In genomic region chr22:40177738-40178416, GRCh38 we compare ENCODE assay signal across 8 cellular contexts. TPM values are rescaled to one million over a fixed set of nuclear protein-coding genes. Genes with fewer than 3 reads are reported as not detected.
DNase-seq lines count a peak whose midpoint lies in the region; ATAC-seq and TF ChIP-seq lines count a peak whose summit lies in the region.

A gene with protein sequence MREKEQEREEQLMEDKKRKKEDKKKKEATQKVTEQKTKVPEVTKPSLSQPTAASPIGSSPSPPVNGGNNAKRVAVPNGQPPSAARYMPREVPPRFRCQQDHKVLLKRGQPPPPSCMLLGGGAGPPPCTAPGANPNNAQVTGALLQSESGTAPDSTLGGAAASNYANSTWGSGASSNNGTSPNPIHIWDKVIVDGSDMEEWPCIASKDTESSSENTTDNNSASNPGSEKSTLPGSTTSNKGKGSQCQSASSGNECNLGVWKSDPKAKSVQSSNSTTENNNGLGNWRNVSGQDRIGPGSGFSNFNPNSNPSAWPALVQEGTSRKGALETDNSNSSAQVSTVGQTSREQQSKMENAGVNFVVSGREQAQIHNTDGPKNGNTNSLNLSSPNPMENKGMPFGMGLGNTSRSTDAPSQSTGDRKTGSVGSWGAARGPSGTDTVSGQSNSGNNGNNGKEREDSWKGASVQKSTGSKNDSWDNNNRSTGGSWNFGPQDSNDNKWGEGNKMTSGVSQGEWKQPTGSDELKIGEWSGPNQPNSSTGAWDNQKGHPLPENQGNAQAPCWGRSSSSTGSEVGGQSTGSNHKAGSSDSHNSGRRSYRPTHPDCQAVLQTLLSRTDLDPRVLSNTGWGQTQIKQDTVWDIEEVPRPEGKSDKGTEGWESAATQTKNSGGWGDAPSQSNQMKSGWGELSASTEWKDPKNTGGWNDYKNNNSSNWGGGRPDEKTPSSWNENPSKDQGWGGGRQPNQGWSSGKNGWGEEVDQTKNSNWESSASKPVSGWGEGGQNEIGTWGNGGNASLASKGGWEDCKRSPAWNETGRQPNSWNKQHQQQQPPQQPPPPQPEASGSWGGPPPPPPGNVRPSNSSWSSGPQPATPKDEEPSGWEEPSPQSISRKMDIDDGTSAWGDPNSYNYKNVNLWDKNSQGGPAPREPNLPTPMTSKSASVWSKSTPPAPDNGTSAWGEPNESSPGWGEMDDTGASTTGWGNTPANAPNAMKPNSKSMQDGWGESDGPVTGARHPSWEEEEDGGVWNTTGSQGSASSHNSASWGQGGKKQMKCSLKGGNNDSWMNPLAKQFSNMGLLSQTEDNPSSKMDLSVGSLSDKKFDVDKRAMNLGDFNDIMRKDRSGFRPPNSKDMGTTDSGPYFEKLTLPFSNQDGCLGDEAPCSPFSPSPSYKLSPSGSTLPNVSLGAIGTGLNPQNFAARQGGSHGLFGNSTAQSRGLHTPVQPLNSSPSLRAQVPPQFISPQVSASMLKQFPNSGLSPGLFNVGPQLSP (N-terminal part only) (plus strand): TSS chr22:40177925. CDS start chr22:40178136, 211 bp downstream.

- peak; percentile 99 for DNase-seq in DMS114 treated with DMSO at 0.1 percent for 48 hours (lab: John Stamatoyannopoulos, UW; ENCODE audit: unreplicated experiment)
- peak; percentile 98 for DNase-seq in IMR-90
- DNase-seq in OCI-LY7 (ENCODE audit: low spot score) = peak; percentile 96
- peak; percentile 59 for DNase-seq in activated T-cell treated with anti-CD3 and anti-CD28 coated beads for 4 hours
- peak; percentile 35 to 74 for DNase-seq in stimulated activated CD8-positive, alpha-beta memory T cell treated with anti-CD3 and anti-CD28 coated beads, Interleukin-7, amount 100 ng/mL, for 48 hours (ENCODE audit: extremely low read depth in 1 of 2, low read depth in 1 of 2)

- WGBS in IMR-90 (ENCODE audit: extremely low coverage in 2 of 2, insufficient read length in 1 of 2), 2 experiments = no CpG with 5 or more reads among the region's 10 CpGs
- WGBS in esophagus, 2 donors = 0% methylated on average over 10 of the region's 10 CpGs

- TF ChIP-seq CTCF in IMR-90 (conservative IDR thresholded peaks at IDR 0.05; ENCODE audit: low read depth, low read length) (no peak), OCI-LY7 (conservative IDR thresholded peaks at IDR 0.05; ENCODE audit: low read length) (no peak)

- H2AK5ac ChIP-seq in IMR-90 (ENCODE audit: low read depth, low read length) = peak within 1 kb of the TSS; percentile 96

- H3K4me1 ChIP-seq in IMR-90 (ENCODE audit: control insufficient read depth, insufficient read depth, low read length) = peaks cover 5% of the 10 kb centered on the region
- peaks cover 40% of the 10 kb centered on the region for H3K4me1 ChIP-seq in OCI-LY7 (ENCODE audit: insufficient read depth, low read length, poor library complexity, severe bottlenecking)
- peaks cover 2 to 6% of the 10 kb centered on the region in 2 donors for H3K4me1 ChIP-seq in esophagus (ENCODE audit: control insufficient read depth in 2 of 2, insufficient read depth in 2 of 2, low read length in 1 of 2)
- peaks cover 32 to 38% of the 10 kb centered on the region in 2 donors for H3K4me1 ChIP-seq in mucosa of rectum (ENCODE audit: control insufficient read depth in 2 of 2, insufficient read depth in 2 of 2, low read length in 2 of 2)

- peak within 1 kb of the TSS; percentile 94 for H4K91ac ChIP-seq in IMR-90 (ENCODE audit: insufficient read depth, low read depth, low read length)

- H3K9me3 ChIP-seq in IMR-90 (ENCODE audit: control insufficient read depth, insufficient read depth, low read length) (no peaks in the 10 kb centered on the region), OCI-LY7 (ENCODE audit: low read length) (no peaks in the 10 kb centered on the region), esophagus (ENCODE audit: control insufficient read depth in 2 of 2, insufficient read depth in 1 of 2, low read depth in 1 of 2, low read length in 1 of 2) (no peaks in the 10 kb centered on the region), mucosa of rectum (ENCODE audit: control insufficient read depth in 2 of 2, low read length in 2 of 2) (no peaks in the 10 kb centered on the region)

- TF ChIP-seq RAD21 in IMR-90 (IDR thresholded peaks at IDR 0.05; ENCODE audit: low read length) = peak; percentile 23

- POLR2A ChIA-PET in IMR-90 (lab: Charles Lee; ENCODE audit: unreplicated experiment) = interaction anchor here (0.6 to 1.0 kb wide), 4 partner anchors 11 to 1662 kb away, joined by 3 to 6 read pairs (median 3); no protein-coding TSS in a partner anchor
- POLR2A ChIA-PET in OCI-LY7 (lab: Charles Lee) = interaction anchor here (0.5 to 1.8 kb wide), 13 partner anchors 10 to 238 kb away, joined by 3 to 10 read pairs (median 3); no protein-coding TSS in a partner anchor

- peak within 1 kb of the TSS; percentile 99 for H3K23ac ChIP-seq in IMR-90 (ENCODE audit: low read depth, low read length)

- CTCF ChIA-PET in IMR-90 (lab: Yijun Ruan, JAX) (interaction anchor here (0.5 to 1.0 kb wide), 3 partner anchors 24 to 170 kb away, joined by 3 to 5 read pairs (median 3); no protein-coding TSS in a partner anchor), OCI-LY7 (lab: Charles Lee; ENCODE audit: unreplicated experiment) (no interaction called here)

- H3K36me3 ChIP-seq in IMR-90 (ENCODE audit: control insufficient read depth, insufficient read depth, low read length) (no peaks in the 10 kb centered on the region), OCI-LY7 (ENCODE audit: insufficient read depth, low read length) (no peaks in the 10 kb centered on the region), esophagus (ENCODE audit: control insufficient read depth in 2 of 2, insufficient read depth in 2 of 2, low read length in 1 of 2) (no peaks in the 10 kb centered on the region), mucosa of rectum (ENCODE audit: control insufficient read depth in 2 of 2, insufficient read depth in 2 of 2, low read length in 2 of 2) (no peaks in the 10 kb centered on the region)

- peak; percentile 83 for ATAC-seq in GM21526 (IDR thresholded peaks at IDR 0.05; ENCODE audit: low FRiP score, unreplicated experiment)
- peak; percentile 83 for ATAC-seq in IMR-90 (ENCODE audit: low read depth)

- peak; percentile 98 for TF ChIP-seq POLR2A in IMR-90 (IDR thresholded peaks at IDR 0.05; ENCODE audit: low read depth, low read length)

- peak within 1 kb of the TSS; percentile 99 for H3K56ac ChIP-seq in IMR-90 (ENCODE audit: extremely low read depth, insufficient read depth, low read length)

- peak within 1 kb of the TSS; percentile 60 for H3K4me3 ChIP-seq in IMR-90 (ENCODE audit: insufficient read depth, low read depth, low read length)
- peak within 1 kb of the TSS; percentile 91 for H3K4me3 ChIP-seq in OCI-LY7 (ENCODE audit: low read depth, low read length, poor library complexity, severe bottlenecking)
- peak within 1 kb of the TSS; percentile 49 to 81 for H3K4me3 ChIP-seq in esophagus (ENCODE audit: low read depth in 1 of 2, low read length in 2 of 2)
- H3K4me3 ChIP-seq in mucosa of rectum (ENCODE audit: low read length in 2 of 2) = peak within 1 kb of the TSS; percentile 91 to 98

- H3K79me1 ChIP-seq in IMR-90 (ENCODE audit: low read depth in 1 of 2, low read length in 2 of 2) = peaks cover 3 to 54% of the 10 kb centered on the region in 2 experiments

- peak within 1 kb of the TSS; percentile 99 for H3K14ac ChIP-seq in IMR-90 (replicated peaks; ENCODE audit: low read depth, low read length)

- H2AFZ ChIP-seq in IMR-90 (replicated peaks; ENCODE audit: low read length, poor library complexity) (peak within 1 kb of the TSS; percentile 79), OCI-LY7 (ENCODE audit: low read length) (peak within 1 kb of the TSS; percentile 80)

- in situ Hi-C loops in IMR-90 (cut with MboI; ENCODE audit: low sequenced_read_pairs) = loop anchor here (5.0 kb wide), 1 partner anchor 169 kb away; the partner anchor contains the start of gene ADSL

- H3K27me3 ChIP-seq in IMR-90 (ENCODE audit: control insufficient read depth, insufficient read depth, low read length) (no peaks in the 10 kb centered on the region), esophagus (ENCODE audit: control insufficient read depth in 1 of 2, insufficient read depth in 2 of 2, low read length in 2 of 2) (no peaks in the 10 kb centered on the region), mucosa of rectum (ENCODE audit: control insufficient read depth in 2 of 2, insufficient read depth in 2 of 2, low read length in 2 of 2) (no peaks in the 10 kb centered on the region)

- peak within 1 kb of the TSS; percentile 96 for H2BK5ac ChIP-seq in IMR-90 (ENCODE audit: low read depth, low read length, poor library complexity, severe bottlenecking)

- H2AK9ac ChIP-seq in IMR-90 (replicated peaks; ENCODE audit: low read depth, low read length, poor library complexity) = peak within 1 kb of the TSS; percentile 86

- no peaks in the 10 kb centered on the region for H3K9me2 ChIP-seq in OCI-LY7 (ENCODE audit: insufficient read depth, low read length)

- intact Hi-C loops in IMR-90 (cut with micrococcal nuclease) = loop anchor here (1.0 to 10.0 kb wide), 4 partner anchors 99 to 643 kb away; partner anchors contain the start of genes ADSL and RPS19BP1
- intact Hi-C loops in OCI-LY7 (cut with micrococcal nuclease; ENCODE audit: unreplicated experiment) = loop anchor here (1.0 to 10.0 kb wide), 4 partner anchors 34 to 643 kb away; partner anchors contain the start of genes ADSL and RPS19BP1

- H4K8ac ChIP-seq in IMR-90 (ENCODE audit: low read depth in 2 of 2, low read length in 2 of 2) = peak within 1 kb of the TSS; percentile 45 to 89

- peak within 1 kb of the TSS; percentile 83 for H3K18ac ChIP-seq in IMR-90 (ENCODE audit: low read depth, low read length)

- peak within 1 kb of the TSS; percentile 57; the same call in 1 of the 2 replicates for H4K5ac ChIP-seq in IMR-90 (ENCODE audit: low read depth, low read length)

- peak within 1 kb of the TSS; percentile 94 for H3K9ac ChIP-seq in IMR-90 (ENCODE audit: low read depth, low read length)
- peak within 1 kb of the TSS; percentile 65 to 88 for H3K9ac ChIP-seq in mucosa of rectum (ENCODE audit: low read depth in 1 of 2, low read length in 2 of 2)

- dilution Hi-C loops in IMR-90 (cut with HindIII; ENCODE audit: low sequenced_read_pairs, unreplicated experiment) = no loop called here

- H2BK120ac ChIP-seq in IMR-90 (ENCODE audit: low read depth, low read length) = peak within 1 kb of the TSS; percentile 78

- H4K20me1 ChIP-seq in IMR-90 (ENCODE audit: insufficient read depth, low read length) (peaks cover 22% of the 10 kb centered on the region; the same call in 1 of the 2 replicates), OCI-LY7 (ENCODE audit: insufficient read depth, low read length) (peaks cover 4% of the 10 kb centered on the region; the same call in 1 of the 2 replicates)

- peaks cover 14% of the 10 kb centered on the region for H3K9me1 ChIP-seq in IMR-90 (ENCODE audit: insufficient read depth, low read length)

- BruUV-seq in IMR-90 (replicated peaks; lab: Mats Ljungman, UMichigan) (TSS peak; percentile 32), OCI-LY7 (replicated peaks; lab: Mats Ljungman, UMichigan) (TSS peak; percentile 86)

- peak within 1 kb of the TSS; percentile 53 for H3K27ac ChIP-seq in IMR-90 (ENCODE audit: insufficient read depth, low read length)
- H3K27ac ChIP-seq in OCI-LY7 (ENCODE audit: low read depth, low read length, poor library complexity, severe bottlenecking) = peak within 1 kb of the TSS; percentile 94
- H3K27ac ChIP-seq in esophagus (ENCODE audit: low read depth in 2 of 2, low read length in 1 of 2) = peak within 1 kb of the TSS; percentile 77 to 85
- peak within 1 kb of the TSS; percentile 75 to 81 for H3K27ac ChIP-seq in mucosa of rectum (ENCODE audit: low read depth in 2 of 2, low read length in 2 of 2)

- peak within 1 kb of the TSS; percentile 53; the same call in 1 of the 3 replicates for H2BK15ac ChIP-seq in IMR-90 (ENCODE audit: low read depth, low read length)

- peak within 1 kb of the TSS; percentile 96 for H3K4ac ChIP-seq in IMR-90 (ENCODE audit: low read depth, low read length)

- H3K4me2 ChIP-seq in IMR-90 (ENCODE audit: low read depth, low read length) (peak within 1 kb of the TSS; percentile 96), OCI-LY7 (ENCODE audit: low read length) (peak within 1 kb of the TSS; percentile 92)

- peaks cover 59% of the 10 kb centered on the region for H3K79me2 ChIP-seq in OCI-LY7 (ENCODE audit: insufficient read depth, low read depth, low read length)

- H2BK20ac ChIP-seq in IMR-90 (ENCODE audit: low read depth, low read length) = peak within 1 kb of the TSS; percentile 38

RNA-seq across cellular contexts. Expression of the gene that starts here (rescaled TPM):
- total RNA-seq in IMR-90 (2012; rRNA removed) = 14.7 and 17.0 TPM in 2 replicates
- 3.9 and 4.8 TPM in 2 replicates for polyA plus RNA-seq in IMR-90 (2012; rRNA removed)
- 0.79 and 2.9 TPM in 2 replicates for polyA plus RNA-seq in IMR-90 (2012; cell fraction: cytosol; rRNA removed)
- 3.7 and 4.7 TPM in 2 replicates for polyA plus RNA-seq in IMR-90 (2012; cell fraction: nucleus; rRNA removed; ENCODE audit: low replicate concordance)
- total RNA-seq in OCI-LY7 (2014; rRNA removed; shearing (Covaris generic)) = 28.4 and 37.0 TPM in 2 replicates
- 55.5 and 63.7 TPM in 2 replicates for total RNA-seq in OCI-LY7 (2022)
- 1 to 10 TPM; 2.3 to 8.2 TPM for polyA plus RNA-seq in esophagus

Comparison
In these comparisons a context has a peak if more than half of its experiments do, and no peak if none do; other contexts are left out.
1. Peak in every context shown above with its lines: DNase-seq, ATAC-seq, H3K4me3 ChIP-seq and H3K27ac ChIP-seq.